ENCODE assay signal across 16 cellular contexts in genomic region chr3:145899229-145899628, GRCh38.
DNase-seq lines count a peak whose midpoint lies in the region; ATAC-seq and TF ChIP-seq lines count a peak whose summit lies in the region.
"Had no signal": no experiment of that assay in that cellular context is flagged by ENCODE, and none has a peak within 500 bp of the region (broad histone marks: within the 10 kb centered on the region; RNA-seq: fewer than 3 reads in every experiment).

No MANE protein-coding gene starts in this region.

- no peaks in the 10 kb centered on the region for H3K9me3 ChIP-seq in spleen
- H3K9me3 ChIP-seq: BE2C, lower lobe of right lung, thoracic aorta had no signal

- no peak for TF ChIP-seq CTCF in spleen (IDR thresholded peaks at IDR 0.05 in 8 of 11, conservative IDR thresholded peaks at IDR 0.05 in 3 of 11)

- peak; percentile 70 for DNase-seq in fibroblast of the conjunctiva (ENCODE audit: low read depth)
- no peak for DNase-seq in NCI-H1092 (lab: John Stamatoyannopoulos, UW)
- no peak for DNase-seq in spleen
- DNase-seq in AG08395 (ENCODE audit: low spot score), result no peak
- DNase-seq: activated CD8-positive, alpha-beta memory T cell treated with anti-CD3 and anti-CD28 coated beads, Interleukin-2, amount 10 ng/mL, durations not matched to agents 7 days and 5 days; activated naive CD4-positive, alpha-beta T cell treated with anti-CD3 and anti-CD28 coated beads for 36 hours; BE2C; DMS153; lower lobe of right lung; natural killer cell; T-cell had no signal

- H3K27me3 ChIP-seq in spleen (replicated peaks in 1 of 7), result no peaks in the 10 kb centered on the region
- H3K27me3 ChIP-seq: BE2C had no signal

- WGBS in spleen, 5 donors, result 67 to 75% (median 71%) methylated on average over 4 of the region's 4 CpGs

- H3K36me3 ChIP-seq in spleen, result no peaks in the 10 kb centered on the region
- H3K36me3 ChIP-seq: BE2C, lower lobe of right lung, thoracic aorta had no signal

- no peak for TF ChIP-seq POLR2A in spleen (IDR thresholded peaks at IDR 0.05)

- H3K27ac ChIP-seq in spleen, result no peak overlapping the region
- H3K27ac ChIP-seq: lower lobe of right lung, thoracic aorta had no signal

- intact Hi-C loops in spleen (cut with DNase I; ENCODE audit: low total_unique reads), result no loop called here

- ATAC-seq in GM18909 (IDR thresholded peaks at IDR 0.05; ENCODE audit: poor library complexity, unreplicated experiment) (peak; percentile 40), HG02852 (IDR thresholded peaks at IDR 0.05; ENCODE audit: unreplicated experiment) (peak; percentile 35), HG03565 (IDR thresholded peaks at IDR 0.05; ENCODE audit: unreplicated experiment) (peak; percentile 35), GM19324 (IDR thresholded peaks at IDR 0.05; ENCODE audit: low FRiP score, unreplicated experiment) (no peak)
- ATAC-seq: activated CD8-positive, alpha-beta memory T cell treated with anti-CD3 and anti-CD28 coated beads, Interleukin-2, amount 10 ng/mL, durations not matched to agents 7 days and 5 days; lower lobe of right lung; natural killer cell; T-cell had no signal

- no peak overlapping the region for H3K4me3 ChIP-seq in spleen
- H3K4me3 ChIP-seq: lower lobe of right lung had no signal

- no peaks in the 10 kb centered on the region for H3K4me1 ChIP-seq in spleen
- H3K4me1 ChIP-seq: lower lobe of right lung had no signal
